17 cellular contexts compared by ENCODE assay signal in the genomic region with DNA sequence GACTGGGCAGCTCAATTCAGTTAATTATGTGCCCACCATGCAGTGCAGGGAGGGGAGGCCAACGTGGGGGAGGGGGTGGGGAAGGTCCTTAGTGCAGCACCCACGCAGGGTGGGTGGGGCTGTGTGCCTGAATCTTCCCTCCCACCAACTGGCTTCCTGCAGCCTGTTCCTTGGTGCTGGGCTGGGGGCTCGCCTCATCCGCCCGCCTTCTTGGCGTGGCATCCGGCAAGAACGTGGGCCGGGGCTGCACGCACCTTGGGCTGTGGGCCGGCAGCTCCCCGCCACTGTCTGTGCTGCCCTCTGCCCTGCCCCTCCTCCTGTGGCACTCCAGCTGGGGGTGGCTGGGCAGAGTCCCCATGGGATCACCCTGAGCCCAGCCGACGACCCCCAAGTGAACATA. TPM values are rescaled to one million over a fixed set of nuclear protein-coding genes. Genes with fewer than 3 reads are reported as not detected.
DNase-seq lines count a peak whose midpoint lies in the region.
"Had no signal": no experiment of that assay in that cellular context is flagged by ENCODE, and none has a peak within 500 bp of the region (broad histone marks: within the 10 kb centered on the region; RNA-seq: fewer than 3 reads in every experiment).

No MANE protein-coding gene starts in this region.

- H2BK120ac ChIP-seq in trophoblast cell (ENCODE audit: insufficient read depth, low read length, poor library complexity) = no peak overlapping the region

- H3K79me2 ChIP-seq in trophoblast cell (ENCODE audit: control insufficient read depth, insufficient read depth, low read length, poor library complexity) = peaks cover 2% of the 10 kb centered on the region

- H3K36me3 Mint-ChIP-seq in IgD-negative memory B cell = no peaks in the 10 kb centered on the region
- peaks cover 32% of the 10 kb centered on the region for H3K36me3 Mint-ChIP-seq in dendritic cell treated with granulocyte-macrophage colony-stimulating factor and Interleukin-4, amounts not matched to agents 40 ng/mL and 50 ng/mL, for 4 days (ENCODE audit: low read depth)
- H3K36me3 Mint-ChIP-seq: neural progenitor cell had no signal

- intact Hi-C loops in dendritic cell treated with granulocyte-macrophage colony-stimulating factor and Interleukin-4, amounts not matched to agents 40 ng/mL and 50 ng/mL, for 4 days (cut with micrococcal nuclease) = no loop called here

- H3K14ac ChIP-seq in trophoblast cell (ENCODE audit: low read length) = no peak overlapping the region

- H4K8ac ChIP-seq in trophoblast cell (ENCODE audit: low read depth, low read length) = no peak overlapping the region

- H3K27me3 ChIP-seq in BLaER1 treated with 17β-estradiol and CSF1 and Interleukin-3, amounts not matched to agents 10 nM and 100 nM = no peaks in the 10 kb centered on the region
- no peaks in the 10 kb centered on the region for H3K27me3 ChIP-seq in trophoblast cell (ENCODE audit: insufficient read depth, low read length)
- H3K27me3 ChIP-seq: neural progenitor cell had no signal

- H3K36me3 ChIP-seq in BLaER1 treated with 17β-estradiol and CSF1 and Interleukin-3, amounts not matched to agents 10 nM and 100 nM = peaks cover 0 to 43% (median 23%) of the 10 kb centered on the region in 11 experiments; a peak in 15 of 22 replicates
- H3K36me3 ChIP-seq in trophoblast cell (ENCODE audit: control insufficient read depth in 1 of 2, insufficient read depth in 2 of 2, low read length in 2 of 2) = peaks cover 3% of the 10 kb centered on the region in 2 experiments
- H3K36me3 ChIP-seq: neural progenitor cell, WERI-Rb-1 had no signal

- no CpG with 5 or more reads among the region's 14 CpGs for WGBS in trophoblast cell (ENCODE audit: extremely low coverage, insufficient coverage, insufficient read length)

- H3K27me3 Mint-ChIP-seq in IgD-negative memory B cell = no peaks in the 10 kb centered on the region
- H3K27me3 Mint-ChIP-seq in dendritic cell treated with granulocyte-macrophage colony-stimulating factor and Interleukin-4, amounts not matched to agents 40 ng/mL and 50 ng/mL, for 4 days = no peaks in the 10 kb centered on the region

- no peak overlapping the region for H4K12ac ChIP-seq in trophoblast cell (ENCODE audit: low read depth, low read length)

- H3K4me3 Mint-ChIP-seq in IgD-negative memory B cell = peak overlapping the region in 1 of 4 donors; percentile 53
- H3K4me3 Mint-ChIP-seq in dendritic cell treated with granulocyte-macrophage colony-stimulating factor and Interleukin-4, amounts not matched to agents 40 ng/mL and 50 ng/mL, for 4 days = no peak overlapping the region
- H3K4me3 Mint-ChIP-seq: neural progenitor cell had no signal

- H3K23ac ChIP-seq in trophoblast cell (ENCODE audit: low read length) = no peak overlapping the region

- H3K4me1 ChIP-seq in BLaER1 treated with 17β-estradiol and CSF1 and Interleukin-3, amounts not matched to agents 10 nM and 100 nM = peaks cover 76 to 97% (median 90%) of the 10 kb centered on the region in 10 experiments
- peaks cover 13 to 17% of the 10 kb centered on the region in 2 experiments for H3K4me1 ChIP-seq in trophoblast cell (ENCODE audit: control insufficient read depth in 1 of 2, insufficient read depth in 2 of 2, low read length in 2 of 2)

- no peak overlapping the region for H3K4ac ChIP-seq in trophoblast cell (ENCODE audit: low read depth, low read length)

- H3K27ac Mint-ChIP-seq in IgD-negative memory B cell = peak overlapping the region in 2 of 3 donors; percentile 50 to 94
- peak overlapping the region; percentile 85 for H3K27ac Mint-ChIP-seq in dendritic cell treated with granulocyte-macrophage colony-stimulating factor and Interleukin-4, amounts not matched to agents 40 ng/mL and 50 ng/mL, for 4 days

- H4K20me1 ChIP-seq in BLaER1 treated with 17β-estradiol and CSF1 and Interleukin-3, amounts not matched to agents 10 nM and 100 nM = peaks cover 65 to 100% (median 99%) of the 10 kb centered on the region in 11 experiments

- peak overlapping the region; percentile 7 for H3K18ac ChIP-seq in trophoblast cell (ENCODE audit: low read length)

- H3K9ac ChIP-seq in BLaER1 treated with 17β-estradiol and CSF1 and Interleukin-3, amounts not matched to agents 10 nM and 100 nM = peak overlapping the region; percentile 14 to 100 (median 46); a peak in 12 of 22 replicates
- H3K9ac ChIP-seq in trophoblast cell (ENCODE audit: low read length) = no peak overlapping the region
- H3K9ac ChIP-seq: neural progenitor cell had no signal

- no peak for DNase-seq in trophoblast cell
- no peak for DNase-seq in DMS153 treated with DMSO at 0.1 percent for 48 hours (lab: John Stamatoyannopoulos, UW; ENCODE audit: unreplicated experiment)
- DNase-seq in AG08395 (ENCODE audit: low spot score) = no peak
- no peak for DNase-seq in stimulated activated CD4-positive, alpha-beta T cell treated with anti-CD3 and anti-CD28 coated beads, Interleukin-4, amount 100 ng/mL, for 24 hours
- DNase-seq: IMR-90, islet precursor cell, mesenchymal stem cell, MV-4-11, NCI-H2029 treated with DMSO at 0.1 percent for 48 hours, NCI-H510A treated with DMSO at 0.1 percent for 48 hours, SHP77, T-helper 1 cell, WERI-Rb-1 had no signal

- no peak overlapping the region for H4K91ac ChIP-seq in trophoblast cell (ENCODE audit: low read depth, low read length)

- no peaks in the 10 kb centered on the region for H3K9me3 Mint-ChIP-seq in IgD-negative memory B cell
- H3K9me3 Mint-ChIP-seq in dendritic cell treated with granulocyte-macrophage colony-stimulating factor and Interleukin-4, amounts not matched to agents 40 ng/mL and 50 ng/mL, for 4 days = no peaks in the 10 kb centered on the region
- H3K9me3 Mint-ChIP-seq: neural progenitor cell had no signal

- H2BK5ac ChIP-seq in trophoblast cell (ENCODE audit: low read depth, low read length, poor library complexity) = no peak overlapping the region

- H3K4me3 ChIP-seq in BLaER1 treated with 17β-estradiol and CSF1 and Interleukin-3, amounts not matched to agents 10 nM and 100 nM = no peak overlapping the region
- H3K4me3 ChIP-seq in trophoblast cell (ENCODE audit: low read depth, low read length) = no peak overlapping the region
- H3K4me3 ChIP-seq: neural progenitor cell had no signal

- no peaks in the 10 kb centered on the region for H3K9me3 ChIP-seq in BLaER1 treated with 17β-estradiol and CSF1 and Interleukin-3, amounts not matched to agents 10 nM and 100 nM (replicated peaks in 1 of 11)
- no peaks in the 10 kb centered on the region for H3K9me3 ChIP-seq in trophoblast cell (ENCODE audit: insufficient read depth, low read depth, low read length)

- peaks cover 4% of the 10 kb centered on the region for H3K79me1 ChIP-seq in trophoblast cell (ENCODE audit: low read length)

- peak overlapping the region in 8 of 11 experiments; percentile 24 to 54 (median 39); a peak in 14 of 22 replicates for H3K27ac ChIP-seq in BLaER1 treated with 17β-estradiol and CSF1 and Interleukin-3, amounts not matched to agents 10 nM and 100 nM
- no peak overlapping the region for H3K27ac ChIP-seq in trophoblast cell (ENCODE audit: low read depth, low read length)
- H3K27ac ChIP-seq: neural progenitor cell, WERI-Rb-1 had no signal

- H2AK5ac ChIP-seq in trophoblast cell (ENCODE audit: low read length) = no peak overlapping the region

- H2BK12ac ChIP-seq in trophoblast cell (ENCODE audit: low read length) = no peak overlapping the region

- H2AFZ ChIP-seq in trophoblast cell (ENCODE audit: insufficient read depth, low read length, poor library complexity) = no peak overlapping the region
- H2AFZ ChIP-seq: neural progenitor cell had no signal

- H3K4me1 Mint-ChIP-seq in IgD-negative memory B cell = peaks cover 22 to 33% (median 24%) of the 10 kb centered on the region in 3 donors
- peaks cover 98% of the 10 kb centered on the region for H3K4me1 Mint-ChIP-seq in dendritic cell treated with granulocyte-macrophage colony-stimulating factor and Interleukin-4, amounts not matched to agents 40 ng/mL and 50 ng/mL, for 4 days (ENCODE audit: low read depth)

- peak overlapping the region; percentile 80 to 99 (median 97); a peak in 20 of 22 replicates for H3K4me2 ChIP-seq in BLaER1 treated with 17β-estradiol and CSF1 and Interleukin-3, amounts not matched to agents 10 nM and 100 nM
- no peak overlapping the region for H3K4me2 ChIP-seq in trophoblast cell (ENCODE audit: low read length)
- H3K4me2 ChIP-seq: neural progenitor cell had no signal

RNA-seq across cellular contexts. Expression of a gene that starts 19.6 kb away (rescaled TPM):
- 16.9 TPM for polyA plus RNA-seq in IgD-negative memory B cell
- 39.2 and 39.5 TPM in 2 replicates for polyA plus RNA-seq in trophoblast cell (2013)

RNA-seq across cellular contexts. Expression of a gene that starts 23.1 kb away (rescaled TPM):
- polyA plus RNA-seq in IgD-negative memory B cell = 1.7 TPM
- polyA plus RNA-seq in trophoblast cell (2013) = 10.3 and 11.1 TPM in 2 replicates
